Comparison of ENCODE assay signal across 1 cellular context in genomic region chr10:78556700-78557432, GRCh38.
TF ChIP-seq lines count a peak whose summit lies in the region.

No MANE protein-coding gene starts in this region.

TF ChIP-seq in GM23338, 12 proteins besides CTCF, POLR2A, EP300 and RAD21 (continued from another document):
- TF ChIP-seq ZNF462 (CRISPR knock-in tag; IDR thresholded peaks at IDR 0.05) (no peak), ZNF331 (CRISPR knock-in tag; IDR thresholded peaks at IDR 0.05; ENCODE audit: low read depth) (no peak), POLR2AphosphoS5 (IDR thresholded peaks at IDR 0.05; ENCODE audit: low read depth) (no peak), JUNB (IDR thresholded peaks at IDR 0.05; ENCODE audit: unreplicated experiment) (no peak), ETS1 (IDR thresholded peaks at IDR 0.05) (no peak), NANOG (IDR thresholded peaks at IDR 0.05; ENCODE audit: borderline replicate concordance) (no peak)
